Comparison of ENCODE assay signal across 8 cellular contexts in the genomic region with DNA sequence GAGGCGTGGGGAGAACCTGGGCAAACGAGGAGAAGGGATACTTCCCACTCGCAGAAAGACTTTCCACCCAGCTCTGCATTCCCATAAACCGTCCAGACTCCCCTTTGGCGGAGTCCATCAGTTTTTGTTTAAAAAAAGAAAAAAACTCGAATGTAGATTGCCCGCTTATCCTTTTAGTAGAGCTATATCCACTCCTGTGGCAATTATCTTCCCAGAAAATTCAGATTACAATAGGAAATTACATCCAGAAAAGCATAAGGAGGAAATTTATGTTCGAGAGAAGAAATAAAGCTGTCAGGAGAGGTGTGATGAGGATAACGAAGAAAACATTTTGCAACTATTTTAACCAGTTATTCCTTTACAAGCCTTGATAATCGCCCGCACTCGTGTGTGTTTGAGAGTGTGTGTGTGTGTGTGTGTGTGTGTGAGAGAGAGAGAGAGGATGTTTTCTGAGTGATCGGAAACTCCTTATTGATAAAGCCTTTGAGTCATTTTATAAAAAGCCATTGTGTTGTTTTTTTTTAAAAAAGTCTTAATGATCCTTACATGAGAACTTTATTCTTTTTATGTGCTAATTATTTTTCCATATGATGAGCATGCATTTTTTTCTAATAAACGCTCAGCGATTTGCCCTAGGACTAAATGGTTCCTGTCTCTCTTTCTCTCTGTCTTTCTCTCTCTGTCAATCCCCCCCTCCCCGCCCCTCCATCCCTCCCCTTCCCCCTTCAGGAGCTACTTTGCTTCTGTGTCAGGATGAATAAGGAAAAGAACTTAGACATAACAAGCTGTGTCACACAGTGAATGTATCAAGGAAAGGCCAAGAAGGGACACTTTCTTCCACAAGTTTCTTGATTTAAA. TPM values are rescaled to one million over a fixed set of nuclear protein-coding genes. Genes with fewer than 3 reads are reported as not detected.
DNase-seq lines count a peak whose midpoint lies in the region; TF ChIP-seq lines count a peak whose summit lies in the region.

No MANE protein-coding gene starts in this region.

- peak; percentile 60 for DNase-seq in NCI-H2107 treated with DMSO at 0.1 percent for 48 hours (lab: John Stamatoyannopoulos, UW; ENCODE audit: unreplicated experiment)
- no peak for DNase-seq in NCI-H2107 (lab: John Stamatoyannopoulos, UW)
- no peak for DNase-seq in RWPE1 (ENCODE audit: low spot score)
- peak; percentile 46 to 59 for DNase-seq in cardiac fibroblast (ENCODE audit: low read depth in 2 of 2)
- DNase-seq in medulla oblongata (ENCODE audit: extremely low spot score), result peak; percentile 57
- DNase-seq in suprapubic skin (ENCODE audit: low spot score in 2 of 2), result no peak
- no peak for DNase-seq in NCI-H1436 (lab: John Stamatoyannopoulos, UW)
- no peak for DNase-seq in epidermal melanocyte (ENCODE audit: insufficient read length, low spot score)

- no peak for TF ChIP-seq POLR2A in suprapubic skin (IDR thresholded peaks at IDR 0.05)

- POLR2A ChIA-PET in RWPE1 (lab: Yijun Ruan, JAX; ENCODE audit: low non-redundant PET), result no interaction called here

- under 1% methylated on average over 16 of the region's 16 CpGs for WGBS in suprapubic skin

- H3K27ac ChIP-seq in RWPE1 (peak overlapping the region; percentile 97), suprapubic skin (peak overlapping the region; percentile 99)

- no peaks in the 10 kb centered on the region for H3K27me3 ChIP-seq in suprapubic skin

- H3K9me3 ChIP-seq in suprapubic skin, result no peaks in the 10 kb centered on the region

- no peak for TF ChIP-seq EP300 in suprapubic skin (IDR thresholded peaks at IDR 0.05)

- CTCF ChIA-PET in RWPE1 (lab: Yijun Ruan, JAX), result interaction anchor here (0.6 to 1.4 kb wide), 3 partner anchors 131 to 671 kb away, joined by 3 to 6 read pairs (median 5); no protein-coding TSS in a partner anchor

- H3K4me1 ChIP-seq in suprapubic skin, result peaks cover 48% of the 10 kb centered on the region

- TF ChIP-seq CTCF in RWPE1 (conservative IDR thresholded peaks at IDR 0.05; ENCODE audit: low read depth), result no peak
- no peak for TF ChIP-seq CTCF in cardiac fibroblast (IDR thresholded peaks at IDR 0.05; ENCODE audit: low read depth, low read length)
- TF ChIP-seq CTCF in suprapubic skin (IDR thresholded peaks at IDR 0.05), result no peak

- H3K36me3 ChIP-seq in suprapubic skin, result no peaks in the 10 kb centered on the region

- H3K4me3 ChIP-seq in cardiac fibroblast (replicated peaks in 1 of 2; ENCODE audit: low read depth in 2 of 2, low read length in 2 of 2), result peak overlapping the region; percentile 79 to 86
- peak overlapping the region; percentile 82 for H3K4me3 ChIP-seq in suprapubic skin

RNA-seq across cellular contexts. Expression of a gene that starts 1.1 kb away (rescaled TPM):
- 10 to 100 TPM; 31.3 to 40.0 (median 36.2) TPM for total RNA-seq in suprapubic skin

Comparison
In these comparisons a context has a peak if more than half of its experiments do, and no peak if none do; other contexts are left out.
1. DNase-seq: peak in NCI-H2107 treated with DMSO at 0.1 percent for 48 hours (single experiment), cardiac fibroblast (2 of 2) and medulla oblongata (single experiment); none in NCI-H2107 (single experiment), RWPE1 (single experiment), suprapubic skin (0 of 2), NCI-H1436 (single experiment) and epidermal melanocyte (single experiment).